30 cellular contexts compared by ENCODE assay signal in genomic region chr3:74059301-74059700, GRCh38.
DNase-seq lines count a peak whose midpoint lies in the region; TF ChIP-seq lines count a peak whose summit lies in the region.
"Had no signal": no experiment of that assay in that cellular context is flagged by ENCODE, and none has a peak within 500 bp of the region (broad histone marks: within the 10 kb centered on the region; RNA-seq: fewer than 3 reads in every experiment).

No MANE protein-coding gene starts in this region.

- no peaks in the 10 kb centered on the region for H3K36me3 ChIP-seq in HAP-1 (replicated peaks)
- no peaks in the 10 kb centered on the region for H3K36me3 ChIP-seq in mesendoderm (ENCODE audit: control insufficient read depth, insufficient read depth, low read length)
- H3K36me3 ChIP-seq in tibial nerve: no peaks in the 10 kb centered on the region
- H3K36me3 ChIP-seq: BE2C; BLaER1; BLaER1 treated with 17β-estradiol and CSF1 and Interleukin-3, amounts not matched to agents 10 nM and 100 nM had no signal

- H3K4me3 ChIP-seq in HAP-1 (no peak overlapping the region), astrocyte of the spinal cord (ENCODE audit: low read depth, low read length) (no peak overlapping the region), mesendoderm (ENCODE audit: low read length) (no peak overlapping the region), tibial nerve (no peak overlapping the region)
- H3K4me3 ChIP-seq: A549; BLaER1; BLaER1 treated with 17β-estradiol and CSF1 and Interleukin-3, amounts not matched to agents 10 nM and 100 nM had no signal

- no peak overlapping the region for H2AK5ac ChIP-seq in mesendoderm (ENCODE audit: low read length)

- H3K27me3 ChIP-seq in HAP-1 (ENCODE audit: low read depth): no peaks in the 10 kb centered on the region
- no peaks in the 10 kb centered on the region for H3K27me3 ChIP-seq in mesendoderm (ENCODE audit: insufficient read depth, low read length, poor library complexity)
- no peaks in the 10 kb centered on the region for H3K27me3 ChIP-seq in tibial nerve
- H3K27me3 ChIP-seq: BE2C; BLaER1; BLaER1 treated with 17β-estradiol and CSF1 and Interleukin-3, amounts not matched to agents 10 nM and 100 nM had no signal

- H3K4me2 ChIP-seq in mesendoderm (ENCODE audit: low read length): no peak overlapping the region
- H3K4me2 ChIP-seq: A549; BLaER1; BLaER1 treated with 17β-estradiol and CSF1 and Interleukin-3, amounts not matched to agents 10 nM and 100 nM had no signal

- DNase-seq in HAP-1 (ENCODE audit: low spot score in 2 of 2): peak; percentile 69 to 99
- DNase-seq in astrocyte of the spinal cord (ENCODE audit: low read depth, low spot score): peak; percentile 0
- DNase-seq in mesendoderm: peak; percentile 28
- DNase-seq in tibial nerve (ENCODE audit: low spot score in 2 of 2): no peak
- no peak for DNase-seq in C1 segment of cervical spinal cord (lab: John Stamatoyannopoulos, UW)
- no peak for DNase-seq in GM13977 (ENCODE audit: low spot score)
- DNase-seq: 8988T; ACHN; AML-193; BE2C; Caco-2; Calu3; CD4-positive, alpha-beta memory T cell; CD4-positive, alpha-beta T cell; CD4-positive, CD25-positive, alpha-beta regulatory T cell; CD8-positive, alpha-beta memory T cell; CD8-positive, alpha-beta T cell; COR-L47; DMS 273 treated with DMSO at 0.1 percent for 48 hours; DMS153; DMS53; DMS79; DMS79 treated with DMSO at 0.1 percent for 48 hours; DND-41; EL had no signal

- H3K9me3 ChIP-seq in HAP-1: no peaks in the 10 kb centered on the region
- H3K9me3 ChIP-seq in tibial nerve: no peaks in the 10 kb centered on the region
- H3K9me3 ChIP-seq: A549; BE2C; BLaER1; BLaER1 treated with 17β-estradiol and CSF1 and Interleukin-3, amounts not matched to agents 10 nM and 100 nM; Caco-2 had no signal

- no peak overlapping the region for H3K27ac ChIP-seq in mesendoderm (ENCODE audit: low read depth, low read length)
- no peak overlapping the region for H3K27ac ChIP-seq in tibial nerve
- H3K27ac ChIP-seq: 22Rv1; A549; BLaER1; BLaER1 treated with 17β-estradiol and CSF1 and Interleukin-3, amounts not matched to agents 10 nM and 100 nM; C4-2B had no signal

- H2BK5ac ChIP-seq in mesendoderm (ENCODE audit: low read length): no peak overlapping the region

- no peaks in the 10 kb centered on the region for H3K79me1 ChIP-seq in mesendoderm (ENCODE audit: low read length)

- H2BK15ac ChIP-seq in mesendoderm (replicated peaks; ENCODE audit: low read depth): no peak overlapping the region

- in situ Hi-C loops in HAP-1 (cut with MboI; ENCODE audit: low sequenced_read_pairs): no loop called here
- in situ Hi-C loops in astrocyte of the spinal cord (cut with HindIII; ENCODE audit: low sequenced_read_pairs): no loop called here
- in situ Hi-C loops in GM13977 (cut with MboI; ENCODE audit: low pct_unique_long_range_greater_than_20kb, low sequenced_read_pairs, unreplicated experiment): no loop called here

- TF ChIP-seq CTCF in astrocyte of the spinal cord (IDR thresholded peaks at IDR 0.05; ENCODE audit: low read depth, low read length) (no peak), tibial nerve (IDR thresholded peaks at IDR 0.05) (no peak), GM13977 (IDR thresholded peaks at IDR 0.05; ENCODE audit: extremely low read depth, insufficient read depth, missing control alignments) (no peak)

- H4K5ac ChIP-seq in mesendoderm (ENCODE audit: low read length): no peak overlapping the region

- H3K4me1 ChIP-seq in HAP-1 (peaks cover 67% of the 10 kb centered on the region), mesendoderm (ENCODE audit: control insufficient read depth, low read depth, low read length) (no peaks in the 10 kb centered on the region), tibial nerve (no peaks in the 10 kb centered on the region)
- H3K4me1 ChIP-seq: A549; BE2C; BLaER1; BLaER1 treated with 17β-estradiol and CSF1 and Interleukin-3, amounts not matched to agents 10 nM and 100 nM; Caco-2 had no signal

- no peak overlapping the region for H4K8ac ChIP-seq in mesendoderm (ENCODE audit: low read depth, low read length)

- no peak for TF ChIP-seq POLR2A in tibial nerve (IDR thresholded peaks at IDR 0.05)

- H3K18ac ChIP-seq in mesendoderm (ENCODE audit: low read length): no peak overlapping the region

- no peak overlapping the region for H3K4ac ChIP-seq in mesendoderm (ENCODE audit: low read depth, low read length)

- no peak overlapping the region for H3K23ac ChIP-seq in mesendoderm (ENCODE audit: low read length)

- H3K9ac ChIP-seq in mesendoderm (ENCODE audit: low read length): no peak overlapping the region
- H3K9ac ChIP-seq: BLaER1; BLaER1 treated with 17β-estradiol and CSF1 and Interleukin-3, amounts not matched to agents 10 nM and 100 nM had no signal

- TF ChIP-seq EP300 in tibial nerve (IDR thresholded peaks at IDR 0.05): no peak

- no peaks in the 10 kb centered on the region for H3K79me2 ChIP-seq in mesendoderm (ENCODE audit: control insufficient read depth, insufficient read depth, low read length)

- no CpG with 5 or more reads among the region's 1 CpG for WGBS in mesendoderm (ENCODE audit: extremely low coverage, insufficient coverage, low lambda C conversion rate)
- WGBS in tibial nerve, 2 donors: 56% methylated on average over 1 of the region's 1 CpG

- no peak overlapping the region for H3K56ac ChIP-seq in mesendoderm (ENCODE audit: low read length)

- H2BK120ac ChIP-seq in mesendoderm (ENCODE audit: low read depth, low read length): no peak overlapping the region

Comparison
In these comparisons a context has a peak if more than half of its experiments do, and no peak if none do; other contexts are left out.
1. DNase-seq: peak in HAP-1 (2 of 2), astrocyte of the spinal cord (single experiment) and mesendoderm (single experiment); none in tibial nerve (0 of 2), C1 segment of cervical spinal cord (0 of 14) and GM13977 (single experiment).